Comparison of ENCODE assay signal across 15 cellular contexts in the genomic region with DNA sequence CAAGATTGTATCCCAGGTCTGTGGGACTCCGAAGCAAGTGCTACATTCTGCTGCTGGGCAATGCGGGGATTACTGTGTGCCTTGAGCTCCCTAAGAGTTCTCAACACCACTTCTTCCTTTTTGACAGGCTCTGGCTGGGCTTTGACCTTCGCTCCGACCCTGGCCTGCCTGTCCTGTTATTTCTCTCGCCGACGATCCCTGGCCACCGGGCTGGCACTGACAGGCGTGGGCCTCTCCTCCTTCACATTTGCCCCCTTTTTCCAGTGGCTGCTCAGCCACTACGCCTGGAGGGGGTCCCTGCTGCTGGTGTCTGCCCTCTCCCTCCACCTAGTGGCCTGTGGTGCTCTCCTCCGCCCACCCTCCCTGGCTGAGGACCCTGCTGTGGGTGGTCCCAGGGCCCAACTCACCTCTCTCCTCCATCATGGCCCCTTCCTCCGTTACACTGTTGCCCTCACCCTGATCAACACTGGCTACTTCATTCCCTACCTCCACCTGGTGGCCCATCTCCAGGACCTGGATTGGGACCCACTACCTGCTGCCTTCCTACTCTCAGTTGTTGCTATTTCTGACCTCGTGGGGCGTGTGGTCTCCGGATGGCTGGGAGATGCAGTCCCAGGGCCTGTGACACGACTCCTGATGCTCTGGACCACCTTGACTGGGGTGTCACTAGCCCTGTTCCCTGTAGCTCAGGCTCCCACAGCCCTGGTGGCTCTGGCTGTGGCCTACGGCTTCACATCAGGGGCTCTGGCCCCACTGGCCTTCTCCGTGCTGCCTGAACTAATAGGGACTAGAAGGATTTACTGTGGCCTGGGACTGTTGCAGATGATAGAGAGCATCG. TPM values are rescaled to one million over a fixed set of nuclear protein-coding genes. Genes with fewer than 3 reads are reported as not detected.
DNase-seq lines count a peak whose midpoint lies in the region; ATAC-seq and TF ChIP-seq lines count a peak whose summit lies in the region.
"Had no signal": no experiment of that assay in that cellular context is flagged by ENCODE, and none has a peak within 500 bp of the region (broad histone marks: within the 10 kb centered on the region; RNA-seq: fewer than 3 reads in every experiment).

No MANE protein-coding gene starts in this region.

- WGBS in body of pancreas, 2 donors = 80% methylated on average over 15 to 17 of the region's 19 CpGs

- H3K4me1 Mint-ChIP-seq in activated T-helper 2 cell treated with anti-CD3 and anti-CD28 coated beads, Interferon-gamma antibody, Interleukin-2, Interleukin-4, amounts not matched to agents 10 μg/mL and 5 μg/mL and 100 μg/mL, durations not matched to agents 14 hours and 24 hours and 36 hours (ENCODE audit: low read depth) = peaks cover 18% of the 10 kb centered on the region
- H3K4me1 Mint-ChIP-seq in naive B cell = peaks cover 48 to 54% (median 53%) of the 10 kb centered on the region in 3 donors

- intact Hi-C loops in activated T-helper 2 cell treated with anti-CD3 and anti-CD28 coated beads, Interferon-gamma antibody, Interleukin-2, Interleukin-4, amounts not matched to agents 10 μg/mL and 5 μg/mL and 100 μg/mL, durations not matched to agents 14 hours and 24 hours and 36 hours (cut with micrococcal nuclease) = no loop called here
- intact Hi-C loops in body of pancreas (cut with DNase I) = no loop called here

- no peaks in the 10 kb centered on the region for H3K9me3 ChIP-seq in BLaER1 treated with 17β-estradiol and CSF1 and Interleukin-3, amounts not matched to agents 10 nM and 100 nM (replicated peaks in 1 of 11)
- no peaks in the 10 kb centered on the region for H3K9me3 ChIP-seq in body of pancreas
- H3K9me3 ChIP-seq: breast epithelium had no signal

- H3K9me3 Mint-ChIP-seq in activated T-helper 2 cell treated with anti-CD3 and anti-CD28 coated beads, Interferon-gamma antibody, Interleukin-2, Interleukin-4, amounts not matched to agents 10 μg/mL and 5 μg/mL and 100 μg/mL, durations not matched to agents 14 hours and 24 hours and 36 hours = no peaks in the 10 kb centered on the region
- no peaks in the 10 kb centered on the region for H3K9me3 Mint-ChIP-seq in naive B cell

- no peak overlapping the region for H3K27ac Mint-ChIP-seq in activated T-helper 2 cell treated with anti-CD3 and anti-CD28 coated beads, Interferon-gamma antibody, Interleukin-2, Interleukin-4, amounts not matched to agents 10 μg/mL and 5 μg/mL and 100 μg/mL, durations not matched to agents 14 hours and 24 hours and 36 hours
- H3K27ac Mint-ChIP-seq in naive B cell = peak overlapping the region in 4 of 6 donors; percentile 16 to 84 (median 59)

- peaks cover 0 to 22% (median 0%) of the 10 kb centered on the region in 11 experiments; a peak in 2 of 22 replicates for H4K20me1 ChIP-seq in BLaER1 treated with 17β-estradiol and CSF1 and Interleukin-3, amounts not matched to agents 10 nM and 100 nM

- TF ChIP-seq POLR2A in body of pancreas (IDR thresholded peaks at IDR 0.05) = no peak

- no peaks in the 10 kb centered on the region for H3K36me3 ChIP-seq in BLaER1 treated with 17β-estradiol and CSF1 and Interleukin-3, amounts not matched to agents 10 nM and 100 nM
- H3K36me3 ChIP-seq in body of pancreas (replicated peaks in 1 of 2; ENCODE audit: insufficient read depth in 1 of 2, low read depth in 2 of 2) = no peaks in the 10 kb centered on the region
- H3K36me3 ChIP-seq: breast epithelium had no signal

- POLR2A ChIA-PET in GM10248 (lab: Yijun Ruan, JAX) = no interaction called here

- H3K27me3 Mint-ChIP-seq in activated T-helper 2 cell treated with anti-CD3 and anti-CD28 coated beads, Interferon-gamma antibody, Interleukin-2, Interleukin-4, amounts not matched to agents 10 μg/mL and 5 μg/mL and 100 μg/mL, durations not matched to agents 14 hours and 24 hours and 36 hours (ENCODE audit: low read depth) = peaks cover 3% of the 10 kb centered on the region
- no peaks in the 10 kb centered on the region for H3K27me3 Mint-ChIP-seq in naive B cell

- H3K36me3 Mint-ChIP-seq in activated T-helper 2 cell treated with anti-CD3 and anti-CD28 coated beads, Interferon-gamma antibody, Interleukin-2, Interleukin-4, amounts not matched to agents 10 μg/mL and 5 μg/mL and 100 μg/mL, durations not matched to agents 14 hours and 24 hours and 36 hours (ENCODE audit: low read depth) = peaks cover 10% of the 10 kb centered on the region
- H3K36me3 Mint-ChIP-seq in naive B cell = no peaks in the 10 kb centered on the region

- ATAC-seq in naive B cell (ENCODE audit: low read depth in 2 of 2) = no peak
- ATAC-seq in body of pancreas = no peak
- no peak for ATAC-seq in HG03342 (IDR thresholded peaks at IDR 0.05; ENCODE audit: unreplicated experiment)
- ATAC-seq: left cardiac atrium had no signal

- peak overlapping the region in 3 of 11 experiments; percentile 3 to 38 (median 18); a peak in 3 of 22 replicates for H3K9ac ChIP-seq in BLaER1 treated with 17β-estradiol and CSF1 and Interleukin-3, amounts not matched to agents 10 nM and 100 nM

- H3K4me2 ChIP-seq in BLaER1 treated with 17β-estradiol and CSF1 and Interleukin-3, amounts not matched to agents 10 nM and 100 nM = peak overlapping the region; percentile 35 to 99 (median 96); a peak in 20 of 22 replicates

- no peak overlapping the region for H3K4me3 ChIP-seq in BLaER1 treated with 17β-estradiol and CSF1 and Interleukin-3, amounts not matched to agents 10 nM and 100 nM
- no peak overlapping the region for H3K4me3 ChIP-seq in body of pancreas
- H3K4me3 ChIP-seq: breast epithelium had no signal

- H3K4me1 ChIP-seq in BLaER1 treated with 17β-estradiol and CSF1 and Interleukin-3, amounts not matched to agents 10 nM and 100 nM = peaks cover 39 to 87% (median 82%) of the 10 kb centered on the region in 10 experiments
- peaks cover 39% of the 10 kb centered on the region for H3K4me1 ChIP-seq in body of pancreas

- TF ChIP-seq CTCF in GM10248 (IDR thresholded peaks at IDR 0.05; ENCODE audit: control extremely low read depth, extremely low read depth, low read depth, missing control alignments) (peak; percentile 18), body of pancreas (IDR thresholded peaks at IDR 0.05) (no peak)

- CTCF ChIA-PET in GM10248 (lab: Yijun Ruan, JAX) = interaction anchor here (1.0 to 3.4 kb wide), 6 partner anchors 7 to 95 kb away, joined by 3 to 26 read pairs (median 4); no protein-coding TSS in a partner anchor

- H3K4me3 Mint-ChIP-seq in activated T-helper 2 cell treated with anti-CD3 and anti-CD28 coated beads, Interferon-gamma antibody, Interleukin-2, Interleukin-4, amounts not matched to agents 10 μg/mL and 5 μg/mL and 100 μg/mL, durations not matched to agents 14 hours and 24 hours and 36 hours (ENCODE audit: low read depth) = peak overlapping the region; percentile 48
- H3K4me3 Mint-ChIP-seq in naive B cell = peak overlapping the region in 6 of 8 donors; percentile 2 to 91 (median 60)

- peak overlapping the region in 4 of 11 experiments; percentile 4 to 41 (median 22); a peak in 4 of 22 replicates for H3K27ac ChIP-seq in BLaER1 treated with 17β-estradiol and CSF1 and Interleukin-3, amounts not matched to agents 10 nM and 100 nM
- H3K27ac ChIP-seq in body of pancreas = no peak overlapping the region

- peaks cover 22 to 26% (median 23%) of the 10 kb centered on the region in 11 experiments for H3K27me3 ChIP-seq in BLaER1 treated with 17β-estradiol and CSF1 and Interleukin-3, amounts not matched to agents 10 nM and 100 nM
- peaks cover 0 to 16% of the 10 kb centered on the region in 2 donors for H3K27me3 ChIP-seq in body of pancreas
- H3K27me3 ChIP-seq: breast epithelium had no signal

- no peak for DNase-seq in GM10248 (ENCODE audit: extremely low spot score)
- DNase-seq in activated T-helper 2 cell treated with anti-CD3 and anti-CD28 coated beads, Interferon-gamma antibody, Interleukin-2, Interleukin-4, amounts not matched to agents 10 μg/mL and 5 μg/mL and 100 μg/mL, durations not matched to agents 14 hours and 24 hours and 36 hours (ENCODE audit: low spot score) = no peak
- DNase-seq in naive B cell = no peak
- no peak for DNase-seq in NCI-H510A (lab: John Stamatoyannopoulos, UW)
- DNase-seq in body of pancreas = no peak
- no peak for DNase-seq in globus pallidus (ENCODE audit: low spot score)
- DNase-seq: left cardiac atrium, MV-4-11, NCI-H345 had no signal

RNA-seq across cellular contexts. Expression of gene SLC16A13, which starts 2.4 kb away (rescaled TPM):
- total RNA-seq in activated T-helper 2 cell treated with anti-CD3 and anti-CD28 coated beads, Interferon-gamma antibody, Interleukin-2, Interleukin-4, amounts not matched to agents 10 μg/mL and 5 μg/mL and 100 μg/mL, durations not matched to agents 14 hours and 24 hours and 36 hours = 15.8 and 17.4 TPM in 2 replicates
- polyA plus RNA-seq in naive B cell (ENCODE audit: low read depth in 6 of 6) = 1 to 10 TPM in 5 of 6 donors, under 1 TPM in 1; 0.66 to 3.0 (median 2.4) TPM
- total RNA-seq in body of pancreas = 1 to 10 TPM in 1 of 2 donors, not detected in 1; 1.6 TPM

RNA-seq across cellular contexts. Expression of gene SLC16A11, which starts 5.6 kb away (rescaled TPM):
- total RNA-seq in activated T-helper 2 cell treated with anti-CD3 and anti-CD28 coated beads, Interferon-gamma antibody, Interleukin-2, Interleukin-4, amounts not matched to agents 10 μg/mL and 5 μg/mL and 100 μg/mL, durations not matched to agents 14 hours and 24 hours and 36 hours = 0.37 and 0.46 TPM in 2 replicates
- 1 to 10 TPM in 5 of 6 donors, not detected in 1; 1.8 to 3.6 (median 2.3) TPM for polyA plus RNA-seq in naive B cell (ENCODE audit: low read depth in 6 of 6)
- 10 to 100 TPM in 1 of 2 donors, 1 to 10 TPM in 1; 4.2 to 10.9 TPM for total RNA-seq in body of pancreas
- total RNA-seq: HT-29, RPMI7951 had no signal

RNA-seq across cellular contexts. Expression of gene BCL6B, which starts 15.4 kb away (rescaled TPM):
- total RNA-seq in activated T-helper 2 cell treated with anti-CD3 and anti-CD28 coated beads, Interferon-gamma antibody, Interleukin-2, Interleukin-4, amounts not matched to agents 10 μg/mL and 5 μg/mL and 100 μg/mL, durations not matched to agents 14 hours and 24 hours and 36 hours = 0.80 and 1.0 TPM in 2 replicates
- under 1 TPM in 3 of 6 donors, not detected in 3; 0.21 to 0.36 (median 0.29) TPM for polyA plus RNA-seq in naive B cell (ENCODE audit: low read depth in 6 of 6)
- 1 to 10 TPM; 1.6 to 8.9 TPM for total RNA-seq in body of pancreas
- total RNA-seq: HT-29, RPMI7951 had no signal

RNA-seq across cellular contexts. Expression of gene RNASEK, which starts 25.8 kb away (rescaled TPM):
- total RNA-seq in activated T-helper 2 cell treated with anti-CD3 and anti-CD28 coated beads, Interferon-gamma antibody, Interleukin-2, Interleukin-4, amounts not matched to agents 10 μg/mL and 5 μg/mL and 100 μg/mL, durations not matched to agents 14 hours and 24 hours and 36 hours = 150 and 154 TPM in 2 replicates
- 100 to 1,000 TPM; 678 to 895 (median 858) TPM for polyA plus RNA-seq in naive B cell (ENCODE audit: low read depth in 6 of 6)
- total RNA-seq in body of pancreas = 10 to 100 TPM in 1 of 2 donors, 1 to 10 TPM in 1; 9.9 to 87.4 TPM

RNA-seq across cellular contexts. Expression of gene CLEC10A, which starts 41.8 kb away (rescaled TPM):
- total RNA-seq in activated T-helper 2 cell treated with anti-CD3 and anti-CD28 coated beads, Interferon-gamma antibody, Interleukin-2, Interleukin-4, amounts not matched to agents 10 μg/mL and 5 μg/mL and 100 μg/mL, durations not matched to agents 14 hours and 24 hours and 36 hours = not detected in 2 replicates
- polyA plus RNA-seq in naive B cell (ENCODE audit: low read depth in 6 of 6) = under 1 TPM in 1 of 6 donors, not detected in 5; 0.82 TPM
- total RNA-seq in body of pancreas = 1 to 10 TPM in 1 of 2 donors, under 1 TPM in 1; 0.33 to 1.0 TPM
- total RNA-seq: glomerular endothelial cell, HT-29, RPMI7951 had no signal
